In the genomic region with DNA sequence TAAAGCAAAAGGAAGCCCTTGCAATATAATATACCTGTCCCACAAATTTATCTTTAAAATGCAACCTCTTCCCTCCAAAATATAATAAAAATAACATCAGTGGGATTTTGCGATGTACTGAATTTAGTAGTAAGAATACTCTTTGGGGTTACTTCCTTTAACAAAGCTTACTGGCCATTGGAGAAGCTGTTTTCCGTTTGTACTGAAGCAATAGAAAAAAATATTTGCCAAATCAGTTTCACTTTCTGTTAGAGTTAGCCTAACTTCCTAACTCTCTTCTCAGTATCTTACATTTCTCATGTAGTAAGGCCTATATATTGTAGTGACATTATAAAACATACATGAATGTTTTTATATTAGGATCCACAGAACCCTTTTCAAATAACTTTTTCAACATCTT, we compare ENCODE assay signal across 10 cellular contexts. TPM values are rescaled to one million over a fixed set of nuclear protein-coding genes. Genes with fewer than 3 reads are reported as not detected.
DNase-seq lines count a peak whose midpoint lies in the region; ATAC-seq and TF ChIP-seq lines count a peak whose summit lies in the region.
"Had no signal": no experiment of that assay in that cellular context is flagged by ENCODE, and none has a peak within 500 bp of the region (broad histone marks: within the 10 kb centered on the region; RNA-seq: fewer than 3 reads in every experiment).

No MANE protein-coding gene starts in this region.

- no peaks in the 10 kb centered on the region for H4K20me1 ChIP-seq in H9 (ENCODE audit: control insufficient read depth, insufficient read depth, insufficient read length)

- H3K36me3 ChIP-seq in gastrocnemius medialis (peaks cover 0 to 7% of the 10 kb centered on the region in 2 donors), ascending aorta (peaks cover 3% of the 10 kb centered on the region in 2 donors)
- H3K36me3 ChIP-seq: cardiac muscle cell had no signal

- H3K79me1 ChIP-seq in H9 (ENCODE audit: insufficient read depth, low read depth, low read length, poor library complexity, severe bottlenecking) = peaks cover 9% of the 10 kb centered on the region

- H3K27me3 ChIP-seq in gastrocnemius medialis = no peaks in the 10 kb centered on the region
- no peaks in the 10 kb centered on the region for H3K27me3 ChIP-seq in ascending aorta
- no peaks in the 10 kb centered on the region for H3K27me3 ChIP-seq in H9 (ENCODE audit: insufficient read depth, low read length)
- H3K27me3 ChIP-seq: cardiac muscle cell had no signal

- intact Hi-C loops in gastrocnemius medialis (cut with DNase I; ENCODE audit: low total_unique reads) = no loop called here
- intact Hi-C loops in ascending aorta (cut with DNase I) = no loop called here

- H3T11ph ChIP-seq in H9 (ENCODE audit: low read length) = no peak overlapping the region

- H3K27ac Mint-ChIP-seq in endothelial cell (ENCODE audit: unreplicated experiment) = peak overlapping the region; percentile 67
- H3K27ac Mint-ChIP-seq in glutamatergic neuron (ENCODE audit: unreplicated experiment) = no peak overlapping the region
- H3K27ac Mint-ChIP-seq in H9 = no peak overlapping the region

- H2AK5ac ChIP-seq in H9 (ENCODE audit: insufficient read length, low read length) = no peak overlapping the region

- no peak overlapping the region for H3K4me2 ChIP-seq in H9 (ENCODE audit: insufficient read depth, insufficient read length, low read length)

- H2BK12ac ChIP-seq in H9 (ENCODE audit: insufficient read length, low read depth, low read length) = no peak overlapping the region

- no CpG with 5 or more reads among the region's 2 CpGs for WGBS in H9 (ENCODE audit: extremely low coverage, insufficient read length, low lambda C conversion rate)

- H3K23ac ChIP-seq in H9 (ENCODE audit: insufficient read length, low read depth, low read length) = no peak overlapping the region

- H4K91ac ChIP-seq in H9 (ENCODE audit: insufficient read length, low read depth, low read length) = no peak overlapping the region

- DNase-seq in RPMI8226 (peak; percentile 30), endothelial cell (ENCODE audit: low spot score) (no peak), gastrocnemius medialis (no peak), glutamatergic neuron (no peak), ascending aorta (ENCODE audit: low spot score in 2 of 2) (no peak), H9 (no peak), NCI-H2227 treated with DMSO at 0.1 percent for 48 hours (lab: John Stamatoyannopoulos, UW) (no peak)
- DNase-seq: NCI-H1930 had no signal

- no peak overlapping the region for H2BK15ac ChIP-seq in H9 (ENCODE audit: low read depth, low read length)

- H3K56ac ChIP-seq in H9 (ENCODE audit: insufficient read length, low read depth, low read length) = no peak overlapping the region

- H3K27me3 Mint-ChIP-seq in endothelial cell (ENCODE audit: unreplicated experiment) (peaks cover 8% of the 10 kb centered on the region), glutamatergic neuron (ENCODE audit: unreplicated experiment) (peaks cover 8% of the 10 kb centered on the region), H9 (ENCODE audit: low read depth) (peaks cover 4% of the 10 kb centered on the region)

- H3K14ac ChIP-seq in H9 (ENCODE audit: insufficient read depth, low read length) = no peak overlapping the region

- in situ Hi-C loops in gastrocnemius medialis (cut with MboI; ENCODE audit: low sequenced_read_pairs in 4 of 4) = no loop called here

- peak overlapping the region; percentile 34 to 98 (median 60) for H3K27ac ChIP-seq in gastrocnemius medialis
- H3K27ac ChIP-seq in ascending aorta = peak overlapping the region in 1 of 2 donors; percentile 43
- no peak overlapping the region for H3K27ac ChIP-seq in H9 (ENCODE audit: insufficient read length, low read depth, low read length)
- H3K27ac ChIP-seq: cardiac muscle cell had no signal

- H4K5ac ChIP-seq in H9 (ENCODE audit: insufficient read length, low read depth, low read length) = no peak overlapping the region

- H3K23me2 ChIP-seq in H9 (ENCODE audit: insufficient read length, low read depth, low read length, poor library complexity, severe bottlenecking) = peaks cover 8% of the 10 kb centered on the region

- ATAC-seq in GM18868 (IDR thresholded peaks at IDR 0.05; ENCODE audit: unreplicated experiment) = peak; percentile 23
- no peak for ATAC-seq in gastrocnemius medialis

- TF ChIP-seq CTCF in endothelial cell (IDR thresholded peaks at IDR 0.05; ENCODE audit: unreplicated experiment) (no peak), gastrocnemius medialis (IDR thresholded peaks at IDR 0.05 in 4 of 5, conservative IDR thresholded peaks at IDR 0.05 in 1 of 5) (no peak), glutamatergic neuron (IDR thresholded peaks at IDR 0.05; ENCODE audit: partially characterized antibody, unreplicated experiment) (no peak), ascending aorta (IDR thresholded peaks at IDR 0.05) (no peak), H9 (conservative IDR thresholded peaks at IDR 0.05) (no peak)

- no peak for TF ChIP-seq POLR2A in gastrocnemius medialis (IDR thresholded peaks at IDR 0.05)

- no peaks in the 10 kb centered on the region for H3K9me3 ChIP-seq in gastrocnemius medialis
- H3K9me3 ChIP-seq in ascending aorta = no peaks in the 10 kb centered on the region
- no peaks in the 10 kb centered on the region for H3K9me3 ChIP-seq in H9 (ENCODE audit: control insufficient read depth, low read depth, low read length)

- peak overlapping the region in 2 of 4 donors; percentile 10 to 12 for H3K4me3 ChIP-seq in gastrocnemius medialis
- peak overlapping the region in 1 of 2 donors; percentile 29 for H3K4me3 ChIP-seq in ascending aorta
- H3K4me3 ChIP-seq: cardiac muscle cell had no signal

- no peak overlapping the region for H2AFZ ChIP-seq in H9 (ENCODE audit: low read length)

- no peak overlapping the region for H2BK5ac ChIP-seq in H9 (ENCODE audit: insufficient read length, low read length)

- H4K8ac ChIP-seq in H9 (replicated peaks; ENCODE audit: insufficient read length, low read depth, low read length) = no peak overlapping the region

- H3K18ac ChIP-seq in H9 (ENCODE audit: insufficient read length, low read depth, low read length) = no peak overlapping the region

- H3K4me1 ChIP-seq in gastrocnemius medialis = peaks cover 77% of the 10 kb centered on the region in 2 donors
- peaks cover 19 to 54% of the 10 kb centered on the region in 2 donors for H3K4me1 ChIP-seq in ascending aorta
- peaks cover 2% of the 10 kb centered on the region; the same call in 1 of the 2 replicates for H3K4me1 ChIP-seq in H9 (ENCODE audit: insufficient read depth, low read length)

- H3K4ac ChIP-seq in H9 (ENCODE audit: low read depth, low read length) = no peak overlapping the region

- no peak overlapping the region for H3K4me3 Mint-ChIP-seq in endothelial cell (ENCODE audit: unreplicated experiment)
- no peak overlapping the region for H3K4me3 Mint-ChIP-seq in glutamatergic neuron (ENCODE audit: unreplicated experiment)
- no peak overlapping the region for H3K4me3 Mint-ChIP-seq in H9

- peaks cover 2% of the 10 kb centered on the region; the same call in 1 of the 2 replicates for H3K79me2 ChIP-seq in H9 (ENCODE audit: insufficient read depth, low read length)

- no peak overlapping the region for H3K9ac ChIP-seq in H9 (ENCODE audit: extremely low read depth, insufficient read length, low read length)

- no peak overlapping the region for H2BK120ac ChIP-seq in H9 (ENCODE audit: low read depth, low read length, poor library complexity, severe bottlenecking)

- H3K4me1 Mint-ChIP-seq in endothelial cell (ENCODE audit: unreplicated experiment) = peaks cover 25% of the 10 kb centered on the region
- peaks cover 8% of the 10 kb centered on the region for H3K4me1 Mint-ChIP-seq in glutamatergic neuron (ENCODE audit: low read depth, unreplicated experiment)
- H3K4me1 Mint-ChIP-seq in H9 = peaks cover 39 to 40% of the 10 kb centered on the region in 2 experiments

- peaks cover 19% of the 10 kb centered on the region for H3K36me3 Mint-ChIP-seq in endothelial cell (ENCODE audit: low read depth, unreplicated experiment)
- no peaks in the 10 kb centered on the region for H3K36me3 Mint-ChIP-seq in glutamatergic neuron (ENCODE audit: unreplicated experiment)
- H3K36me3 Mint-ChIP-seq in H9 (ENCODE audit: insufficient read depth in 1 of 3, low read depth in 3 of 3) = peaks cover 11 to 41% (median 27%) of the 10 kb centered on the region in 3 experiments

- H2BK20ac ChIP-seq in H9 (ENCODE audit: low read depth, low read length, poor library complexity, severe bottlenecking) = no peak overlapping the region

- H3K9me3 Mint-ChIP-seq in endothelial cell (ENCODE audit: unreplicated experiment) (no peaks in the 10 kb centered on the region), glutamatergic neuron (ENCODE audit: unreplicated experiment) (peaks cover 7% of the 10 kb centered on the region), H9 (no peaks in the 10 kb centered on the region)

RNA-seq across cellular contexts. Expression of a gene that starts 3.7 kb away (rescaled TPM):
- total RNA-seq in endothelial cell (ENCODE audit: unreplicated experiment) (76.1 TPM), gastrocnemius medialis (10 to 100 TPM; 27.5 to 50.0 (median 37.2) TPM), glutamatergic neuron (ENCODE audit: unreplicated experiment) (83.5 TPM), ascending aorta (26.8 TPM), H9 (2021) (65.7 and 72.9 TPM in 2 replicates)
